29 cellular contexts compared by ENCODE assay signal in genomic region chr13:91598655-91599054, GRCh38.
"Had no signal": no experiment of that assay in that cellular context is flagged by ENCODE, and none has a peak within 500 bp of the region (broad histone marks: within the 10 kb centered on the region; RNA-seq: fewer than 3 reads in every experiment).

No MANE protein-coding gene starts in this region.

- FAIRE-seq: urothelium cell line had no signal

- H3K36me3 ChIP-seq: stomach, suprapubic skin, thoracic aorta, thyroid gland, tibial artery, tibial nerve, transverse colon, upper lobe of left lung, upper lobe of right lung, uterus, vagina had no signal

- H3K36me3 Mint-ChIP-seq: stimulated activated effector memory CD8-positive, alpha-beta T cell treated with anti-CD3 and anti-CD28 coated beads, Interleukin-12 subunit alpha, Interleukin-12 subunit beta, amount 100 ng/mL, for 72 hours; stimulated activated memory B cell treated with anti-CD40 and anti-IgM and Interleukin-4, amounts not matched to agents 10 μg/mL and 1 μg/mL and 100 μg/mL, for 72 hours; stimulated activated naive B cell treated with anti-CD40 and anti-IgM and Interleukin-4, amounts not matched to agents 10 μg/mL and 1 μg/mL and 100 μg/mL, for 72 hours; type B pancreatic cell had no signal

- H3K4me1 Mint-ChIP-seq: stimulated activated effector memory CD8-positive, alpha-beta T cell treated with anti-CD3 and anti-CD28 coated beads, Interleukin-12 subunit alpha, Interleukin-12 subunit beta, amount 100 ng/mL, for 72 hours; stimulated activated memory B cell treated with anti-CD40 and anti-IgM and Interleukin-4, amounts not matched to agents 10 μg/mL and 1 μg/mL and 100 μg/mL, for 72 hours; stimulated activated naive B cell treated with anti-CD40 and anti-IgM and Interleukin-4, amounts not matched to agents 10 μg/mL and 1 μg/mL and 100 μg/mL, for 72 hours; stimulated activated naive CD8-positive, alpha-beta T cell treated with anti-CD3 and anti-CD28 coated beads, Interleukin-15, amount 100 ng/mL, for 72 hours had no signal

- H3K27me3 Mint-ChIP-seq: stimulated activated memory B cell treated with anti-CD40 and anti-IgM and Interleukin-4, amounts not matched to agents 10 μg/mL and 1 μg/mL and 100 μg/mL, for 72 hours; stimulated activated naive B cell treated with anti-CD40 and anti-IgM and Interleukin-4, amounts not matched to agents 10 μg/mL and 1 μg/mL and 100 μg/mL, for 72 hours; stimulated activated naive CD8-positive, alpha-beta T cell treated with anti-CD3 and anti-CD28 coated beads, Interleukin-15, amount 100 ng/mL, for 72 hours; stimulated activated naive CD8-positive, alpha-beta T cell treated with anti-CD3 and anti-CD28 coated beads, Interleukin-15, Interleukin-2, amounts not matched to agents 100 ng/mL and 50 ng/mL, for 24 hours; type B pancreatic cell had no signal

- H3K27ac Mint-ChIP-seq: stimulated activated effector memory CD8-positive, alpha-beta T cell treated with anti-CD3 and anti-CD28 coated beads, Interleukin-12 subunit alpha, Interleukin-12 subunit beta, amount 100 ng/mL, for 72 hours; stimulated activated memory B cell treated with anti-CD40 and anti-IgM and Interleukin-4, amounts not matched to agents 10 μg/mL and 1 μg/mL and 100 μg/mL, for 72 hours; stimulated activated naive B cell treated with anti-CD40 and anti-IgM and Interleukin-4, amounts not matched to agents 10 μg/mL and 1 μg/mL and 100 μg/mL, for 72 hours; stimulated activated naive CD8-positive, alpha-beta T cell treated with anti-CD3 and anti-CD28 coated beads, Interleukin-15, amount 100 ng/mL, for 72 hours; stimulated activated naive CD8-positive, alpha-beta T cell treated with anti-CD3 and anti-CD28 coated beads, Interleukin-15, Interleukin-2, amounts not matched to agents 100 ng/mL and 50 ng/mL, for 24 hours; type B pancreatic cell had no signal

- ATAC-seq: stimulated activated effector memory CD8-positive, alpha-beta T cell treated with anti-CD3 and anti-CD28 coated beads, Interleukin-12 subunit alpha, Interleukin-12 subunit beta, amount 100 ng/mL, for 72 hours; stimulated activated memory B cell treated with anti-CD40 and anti-IgM and Interleukin-4, amounts not matched to agents 10 μg/mL and 1 μg/mL and 100 μg/mL, for 72 hours; stimulated activated naive B cell treated with anti-CD40 and anti-IgM and Interleukin-4, amounts not matched to agents 10 μg/mL and 1 μg/mL and 100 μg/mL, for 72 hours; stimulated activated naive CD8-positive, alpha-beta T cell treated with anti-CD3 and anti-CD28 coated beads, Interleukin-15, amount 100 ng/mL, for 72 hours; stimulated activated naive CD8-positive, alpha-beta T cell treated with anti-CD3 and anti-CD28 coated beads, Interleukin-15, Interleukin-2, amounts not matched to agents 100 U/mL and 50 U/mL, for 24 hours; upper lobe of right lung had no signal

- H3K27me3 ChIP-seq: stomach, suprapubic skin, testis, thyroid gland, tibial artery, tibial nerve, transverse colon, upper lobe of left lung, upper lobe of right lung, uterus, vagina had no signal

- H3K9me3 Mint-ChIP-seq: stimulated activated memory B cell treated with anti-CD40 and anti-IgM and Interleukin-4, amounts not matched to agents 10 μg/mL and 1 μg/mL and 100 μg/mL, for 72 hours; stimulated activated naive CD8-positive, alpha-beta T cell treated with anti-CD3 and anti-CD28 coated beads, Interleukin-15, amount 100 ng/mL, for 72 hours; stimulated activated naive CD8-positive, alpha-beta T cell treated with anti-CD3 and anti-CD28 coated beads, Interleukin-15, Interleukin-2, amounts not matched to agents 100 ng/mL and 50 ng/mL, for 24 hours; type B pancreatic cell had no signal

- H3K9me3 ChIP-seq: stomach, suprapubic skin, testis, thoracic aorta, thyroid gland, tibial artery, tibial nerve, transverse colon, upper lobe of left lung, upper lobe of right lung, uterus, vagina had no signal

- H3K4me3 Mint-ChIP-seq: stimulated activated effector memory CD8-positive, alpha-beta T cell treated with anti-CD3 and anti-CD28 coated beads, Interleukin-12 subunit alpha, Interleukin-12 subunit beta, amount 100 ng/mL, for 72 hours; stimulated activated memory B cell treated with anti-CD40 and anti-IgM and Interleukin-4, amounts not matched to agents 10 μg/mL and 1 μg/mL and 100 μg/mL, for 72 hours; stimulated activated naive B cell treated with anti-CD40 and anti-IgM and Interleukin-4, amounts not matched to agents 10 μg/mL and 1 μg/mL and 100 μg/mL, for 72 hours; stimulated activated naive CD8-positive, alpha-beta T cell treated with anti-CD3 and anti-CD28 coated beads, Interleukin-15, amount 100 ng/mL, for 72 hours; stimulated activated naive CD8-positive, alpha-beta T cell treated with anti-CD3 and anti-CD28 coated beads, Interleukin-15, Interleukin-2, amounts not matched to agents 100 ng/mL and 50 ng/mL, for 24 hours; type B pancreatic cell had no signal

- H3K27ac ChIP-seq: stomach, suprapubic skin, testis, thoracic aorta, thyroid gland, tibial artery, tibial nerve, transverse colon, upper lobe of left lung, upper lobe of right lung, uterus, vagina had no signal

- H3K4me3 ChIP-seq: stomach, suprapubic skin, testis, thoracic aorta, thyroid gland, tibial artery, tibial nerve, transverse colon, upper lobe of left lung, upper lobe of right lung, uterus, vagina had no signal

- DNase-seq: stimulated activated CD4-positive, alpha-beta T cell treated with anti-CD3 and anti-CD28 coated beads, Interleukin-2, amount 100 ng/mL, for 48 hours; stimulated activated CD4-positive, alpha-beta T cell treated with anti-CD3 and anti-CD28 coated beads, Interleukin-4, amount 100 ng/mL, for 1 hour; stimulated activated CD4-positive, alpha-beta T cell treated with anti-CD3 and anti-CD28 coated beads, Interleukin-4, amount 100 ng/mL, for 24 hours; stimulated activated CD4-positive, alpha-beta T cell treated with anti-CD3 and anti-CD28 coated beads, Interleukin-4, amount 100 ng/mL, for 4 hours; stimulated activated CD8-positive, alpha-beta memory T cell treated with anti-CD3 and anti-CD28 coated beads, Interleukin-4, amount 100 ng/mL, for 48 hours; stimulated activated naive B cell treated with anti-CD40 and anti-IgM and Interleukin-4, amounts not matched to agents 10 μg/mL and 1 μg/mL and 100 μg/mL, for 72 hours; stimulated activated naive CD4-positive, alpha-beta T cell; stimulated activated naive CD4-positive, alpha-beta T cell treated with Interleukin-2 at 50 U/mL for 16 hours; stimulated activated naive CD8-positive, alpha-beta T cell treated with anti-CD3 and anti-CD28 coated beads, Interleukin-15, amount 100 ng/mL, for 72 hours; stimulated activated naive CD8-positive, alpha-beta T cell treated with anti-CD3 and anti-CD28 coated beads, Interleukin-15, Interleukin-2, amounts not matched to agents 100 U/mL and 50 U/mL, for 24 hours; stomach; substantia nigra; testis; thyroid gland; tibial artery; transverse colon; trophoblast cell; upper lobe of left lung; upper lobe of right lung; uterus had no signal

- H3K4me1 ChIP-seq: stomach, suprapubic skin, testis, thyroid gland, tibial artery, tibial nerve, transverse colon, upper lobe of left lung, upper lobe of right lung, uterus, vagina had no signal
